In genomic region chr14:31206536-31207286, GRCh38 we compare ENCODE assay signal across 8 cellular contexts. TPM values are rescaled to one million over a fixed set of nuclear protein-coding genes. Genes with fewer than 3 reads are reported as not detected.
DNase-seq lines count a peak whose midpoint lies in the region; ATAC-seq, FAIRE-seq and TF ChIP-seq lines count a peak whose summit lies in the region.

No MANE protein-coding gene starts in this region.

- peak; percentile 75 for DNase-seq in COLO668 (lab: John Stamatoyannopoulos, UW; ENCODE audit: unreplicated experiment)
- peak; percentile 21 for DNase-seq in WERI-Rb-1
- no peak for DNase-seq in bronchial epithelial cell (ENCODE audit: low read depth)
- peak; percentile 54 for DNase-seq in left kidney (ENCODE audit: low read depth, low spot score)
- DNase-seq in stimulated activated CD4-positive, alpha-beta T cell treated with anti-CD3 and anti-CD28 coated beads, Interleukin-4, amount 100 ng/mL, for 48 hours (ENCODE audit: low read depth in 2 of 2): peak; percentile 47 to 50
- no peak for DNase-seq in NCI-H1930 (lab: John Stamatoyannopoulos, UW)

- FAIRE-seq in bronchial epithelial cell (lab: Jason Lieb, UNC): no peak

- TF ChIP-seq CTCF in WERI-Rb-1 (IDR thresholded peaks at IDR 0.05; ENCODE audit: low read depth, low read length) (no peak), bronchial epithelial cell (IDR thresholded peaks at IDR 0.05; ENCODE audit: insufficient read depth, low read length, severe bottlenecking) (no peak)

- no peaks in the 10 kb centered on the region for H3K9me3 ChIP-seq in WERI-Rb-1 (ENCODE audit: severe bottlenecking)

- ATAC-seq in GM19438 (IDR thresholded peaks at IDR 0.05; ENCODE audit: low read depth, unreplicated experiment): peak; percentile 12
- peak; percentile 6 for ATAC-seq in HG03565 (IDR thresholded peaks at IDR 0.05; ENCODE audit: unreplicated experiment)

- H3K36me3 ChIP-seq in WERI-Rb-1 (peaks cover 37% of the 10 kb centered on the region), bronchial epithelial cell (ENCODE audit: control insufficient read depth, insufficient read depth, low read length) (peaks cover 8% of the 10 kb centered on the region)

- H3K27me3 ChIP-seq in WERI-Rb-1 (ENCODE audit: insufficient read depth, low read depth, severe bottlenecking) (no peaks in the 10 kb centered on the region), bronchial epithelial cell (ENCODE audit: control insufficient read depth, insufficient read depth, low read length) (no peaks in the 10 kb centered on the region)

- peak overlapping the region; percentile 99 for H3K27ac ChIP-seq in WERI-Rb-1

- H3K4me3 ChIP-seq in WERI-Rb-1 (ENCODE audit: low read depth, low read length) (peak overlapping the region; percentile 95), bronchial epithelial cell (ENCODE audit: low read depth, low read length) (peak overlapping the region; percentile 88)

RNA-seq across cellular contexts. Expression of gene HECTD1, which starts 0.9 kb away (rescaled TPM):
- 291 and 353 TPM in 2 replicates for total RNA-seq in bronchial epithelial cell

Comparison
In these comparisons a context has a peak if more than half of its experiments do, and no peak if none do; other contexts are left out.
1. DNase-seq: peak in COLO668 (single experiment), WERI-Rb-1 (single experiment), left kidney (single experiment) and stimulated activated CD4-positive, alpha-beta T cell treated with anti-CD3 and anti-CD28 coated beads, Interleukin-4, amount 100 ng/mL, for 48 hours (2 of 2); none in bronchial epithelial cell (single experiment) and NCI-H1930 (0 of 2).